ENCODE assay signal across 7 cellular contexts in genomic region chr1:39954870-39955546, GRCh38. TPM values are rescaled to one million over a fixed set of nuclear protein-coding genes. Genes with fewer than 3 reads are reported as not detected.
A peak's percentile ranks its signal among the peaks of the same experiment; 100 is the strongest.
DNase-seq lines count a peak whose midpoint lies in the region; ATAC-seq, FAIRE-seq and TF ChIP-seq lines count a peak whose summit lies in the region.

Gene MFSD2A, plus strand, starts transcription at chr1:39955145. Its CDS starts 148 bp downstream, at chr1:39955293.

- peak within 1 kb of the TSS; percentile 76 for H3K27ac Mint-ChIP-seq in central memory CD8-positive, alpha-beta T cell (ENCODE audit: low read depth)

- DNase-seq in NCI-H2171 treated with DMSO at 0.1 percent for 48 hours (lab: John Stamatoyannopoulos, UW) (peak; percentile 92), keratinocyte (ENCODE audit: low read depth, low spot score) (peak; percentile 79)
- peak; percentile 64 to 77 for DNase-seq in central memory CD8-positive, alpha-beta T cell (ENCODE audit: low spot score in 2 of 2)
- peak; percentile 87 to 94 (median 91) for DNase-seq in stimulated activated CD4-positive, alpha-beta T cell treated with anti-CD3 and anti-CD28 coated beads, Interleukin-12 subunit alpha, Interleukin-12 subunit beta, amount 100 ng/mL, for 48 hours (ENCODE audit: low read depth in 2 of 3, low spot score in 1 of 3)

- ATAC-seq in GM18505 (IDR thresholded peaks at IDR 0.05; ENCODE audit: unreplicated experiment) (peak; percentile 69), HG03064 (IDR thresholded peaks at IDR 0.05; ENCODE audit: low read depth, unreplicated experiment) (peak; percentile 74)
- ATAC-seq in activated CD4-positive, CD25-positive, alpha-beta regulatory T cell treated with anti-CD3 and anti-CD28 coated beads, Interleukin-2, amount 50 U/mL, for 24 hours, result peak; percentile 93 to 95
- ATAC-seq in central memory CD8-positive, alpha-beta T cell (replicated peaks; ENCODE audit: extremely low read depth, poor library complexity, severe bottlenecking), result peak; percentile 95

- peak within 1 kb of the TSS; percentile 93 to 99 (median 96) for H3K4me3 ChIP-seq in keratinocyte (ENCODE audit: control insufficient read depth in 2 of 3, extremely low read depth in 1 of 3, insufficient read depth in 2 of 3, low read depth in 1 of 3, low read length in 3 of 3)

- peaks cover 28% of the 10 kb centered on the region for H3K4me1 Mint-ChIP-seq in central memory CD8-positive, alpha-beta T cell

- H3K4me2 ChIP-seq in keratinocyte (ENCODE audit: control insufficient read depth, extremely low read depth, insufficient read depth, low read depth, low read length), result peak within 1 kb of the TSS; percentile 87

- H3K9ac ChIP-seq in keratinocyte (ENCODE audit: control insufficient read depth, extremely low read depth, insufficient read depth, low read length), result peak within 1 kb of the TSS; percentile 93

- H3K4me3 Mint-ChIP-seq in central memory CD8-positive, alpha-beta T cell, result peak within 1 kb of the TSS; percentile 88

- H3K36me3 ChIP-seq in keratinocyte (ENCODE audit: control insufficient read depth in 2 of 2, extremely low read depth in 1 of 2, insufficient read depth in 2 of 2, low read length in 2 of 2), result peaks cover 12 to 24% of the 10 kb centered on the region in 2 experiments

- H3K9me3 Mint-ChIP-seq in central memory CD8-positive, alpha-beta T cell, result no peaks in the 10 kb centered on the region

- H3K9me3 ChIP-seq in keratinocyte (ENCODE audit: control insufficient read depth, low read depth, low read length), result no peaks in the 10 kb centered on the region

- peak within 1 kb of the TSS; percentile 90 for H3K27ac ChIP-seq in keratinocyte (ENCODE audit: control insufficient read depth, insufficient read depth, low read length)

- peaks cover 46% of the 10 kb centered on the region for H3K4me1 ChIP-seq in keratinocyte (ENCODE audit: control insufficient read depth, extremely low read depth, insufficient read depth, low read length)

- H3K9me1 ChIP-seq in keratinocyte (ENCODE audit: control insufficient read depth, extremely low read depth, insufficient read depth, low read length), result peaks cover 8% of the 10 kb centered on the region

- peak within 1 kb of the TSS; percentile 47 for H2AFZ ChIP-seq in keratinocyte (ENCODE audit: control insufficient read depth, low read length)

- peaks cover 17% of the 10 kb centered on the region for H4K20me1 ChIP-seq in keratinocyte (ENCODE audit: control insufficient read depth, extremely low read depth, insufficient read depth, low read length)

- no peaks in the 10 kb centered on the region for H3K27me3 ChIP-seq in keratinocyte (ENCODE audit: control insufficient read depth, extremely low read depth, insufficient read depth, low read length)

- dilution Hi-C loops in keratinocyte (cut with MboI; ENCODE audit: extremely low pct_ligation_motif_present, low sequenced_read_pairs), result no loop called here

- peaks cover 8% of the 10 kb centered on the region for H3K36me3 Mint-ChIP-seq in central memory CD8-positive, alpha-beta T cell (ENCODE audit: insufficient read depth)

- H3K27me3 Mint-ChIP-seq in central memory CD8-positive, alpha-beta T cell, result no peaks in the 10 kb centered on the region

- FAIRE-seq in keratinocyte (lab: Jason Lieb, UNC), result peak; percentile 39

- TF ChIP-seq CTCF in keratinocyte (optimal IDR thresholded peaks at IDR 0.05 in 1 of 3, IDR thresholded peaks at IDR 0.05 in 1 of 3, conservative IDR thresholded peaks at IDR 0.05 in 1 of 3; ENCODE audit: extremely low read depth in 1 of 3, insufficient read depth in 2 of 3, low read length in 3 of 3), result no peak

- peaks cover 40% of the 10 kb centered on the region for H3K79me2 ChIP-seq in keratinocyte (ENCODE audit: control insufficient read depth, insufficient read depth, low read length)

- peak; percentile 87 for TF ChIP-seq POLR2A in GM18505 (IDR thresholded peaks at IDR 0.05; ENCODE audit: borderline replicate concordance, extremely low read depth, insufficient read depth, insufficient read length)

RNA-seq across cellular contexts. Expression of gene MFSD2A, which starts in this region (rescaled TPM):
- polyA plus RNA-seq in keratinocyte, result 50.1 to 62.5 TPM (median 57.0 TPM) in 3 replicates
- polyA plus RNA-seq in keratinocyte (2011; ENCODE audit: low read depth), result 12.6 TPM
- 27.3 and 32.3 TPM in 2 replicates for polyA plus RNA-seq in keratinocyte (2011; cell fraction: cytosol; rRNA removed)
- 199 and 235 TPM in 2 replicates for polyA plus RNA-seq in keratinocyte (2011; cell fraction: nucleus; rRNA removed)
- polyA plus RNA-seq in keratinocyte (2012; ENCODE audit: low replicate concordance), result 33.2 and 47.8 TPM in 2 replicates
- 59.1 to 118 TPM (median 79.8 TPM) in 3 replicates for polyA minus RNA-seq in keratinocyte
- 25.9 TPM for polyA minus RNA-seq in keratinocyte (2011; cell fraction: cytosol; rRNA and poly(A)+ RNA removed)
- polyA minus RNA-seq in keratinocyte (2011; cell fraction: nucleus; rRNA and poly(A)+ RNA removed), result 60.7 and 73.3 TPM in 2 replicates

Comparison
In these comparisons a context has a peak if more than half of its experiments do, and no peak if none do; other contexts are left out.
1. Peak in every context shown above with its lines: DNase-seq, ATAC-seq, H3K4me3 ChIP-seq and H3K27ac ChIP-seq.